Comparison of ENCODE assay signal across 1 cellular context in genomic region chr15:45386974-45387373, GRCh38.
TF ChIP-seq lines count a peak whose summit lies in the region.

No MANE protein-coding gene starts in this region.

TF ChIP-seq in HEK293, 187 proteins besides CTCF, POLR2A, EP300 and RAD21 (continued from another document):
- no peak for TF ChIP-seq ZNF704 (tag by site-specific recombination; IDR thresholded peaks at IDR 0.05)
- peak; percentile 80; the same call in 1 of the 2 replicates for TF ChIP-seq FEZF1 (tag by site-specific recombination; IDR thresholded peaks at IDR 0.05)
